ENCODE assay signal across 9 cellular contexts in the genomic region with DNA sequence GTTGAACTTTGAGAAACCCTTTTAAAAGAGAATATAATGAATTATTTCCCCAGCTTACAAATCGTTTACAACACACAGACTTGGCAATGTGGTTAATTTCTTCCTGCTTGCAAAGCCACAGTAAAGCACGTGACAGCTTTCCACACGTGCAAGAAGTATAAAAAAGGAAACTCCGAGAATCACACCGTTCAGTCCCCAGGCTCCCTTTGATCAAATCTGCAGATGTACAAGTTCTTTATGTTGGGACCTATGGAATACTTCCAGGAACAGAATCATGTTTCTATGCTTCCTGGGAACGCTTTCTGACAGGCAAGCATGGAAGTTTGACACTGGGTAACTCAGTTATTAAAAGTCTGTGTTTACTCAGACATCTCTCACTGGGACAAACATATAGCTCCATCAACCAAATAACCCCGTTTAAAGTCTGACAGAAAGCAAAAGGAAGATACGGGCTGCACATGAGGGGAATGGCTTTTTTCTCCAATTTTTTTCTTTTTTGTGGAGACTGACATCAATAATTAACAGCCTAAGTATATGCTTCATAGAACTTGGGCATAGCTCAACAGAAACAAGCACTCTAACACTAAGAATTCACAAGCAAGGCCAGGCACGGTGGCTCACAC.
A peak's percentile ranks its signal among the peaks of the same experiment; 100 is the strongest.
DNase-seq lines count a peak whose midpoint lies in the region; ATAC-seq and TF ChIP-seq lines count a peak whose summit lies in the region.
"Had no signal": no experiment of that assay in that cellular context is flagged by ENCODE, and none has a peak within 500 bp of the region (broad histone marks: within the 10 kb centered on the region; RNA-seq: fewer than 3 reads in every experiment).

No MANE protein-coding gene starts in this region.

- peak overlapping the region in 8 of 11 experiments; percentile 43 to 87 (median 74); a peak in 17 of 22 replicates for H3K27ac ChIP-seq in BLaER1 treated with 17β-estradiol and CSF1 and Interleukin-3, amounts not matched to agents 10 nM and 100 nM
- no peak overlapping the region for H3K27ac ChIP-seq in foreskin keratinocyte
- H3K27ac ChIP-seq: heart left ventricle had no signal

- no peak overlapping the region for H3K4me3 ChIP-seq in BLaER1 treated with 17β-estradiol and CSF1 and Interleukin-3, amounts not matched to agents 10 nM and 100 nM
- H3K4me3 ChIP-seq: heart left ventricle had no signal

- peak overlapping the region; percentile 24 for H3K4me3 Mint-ChIP-seq in activated naive CD8-positive, alpha-beta T cell treated with anti-CD3 and anti-CD28 coated beads, Interleukin-2, amount 50 U/mL, for 24 hours

- H3K36me3 ChIP-seq in BLaER1 treated with 17β-estradiol and CSF1 and Interleukin-3, amounts not matched to agents 10 nM and 100 nM = peaks cover 4 to 9% (median 8%) of the 10 kb centered on the region in 11 experiments; a peak in 16 of 22 replicates
- H3K36me3 ChIP-seq: heart left ventricle had no signal

- peak overlapping the region; percentile 69 to 91 (median 76) for H3K4me2 ChIP-seq in BLaER1 treated with 17β-estradiol and CSF1 and Interleukin-3, amounts not matched to agents 10 nM and 100 nM

- H3K27me3 ChIP-seq in BLaER1 treated with 17β-estradiol and CSF1 and Interleukin-3, amounts not matched to agents 10 nM and 100 nM = peaks cover 0 to 39% (median 0%) of the 10 kb centered on the region in 11 experiments; a peak in 8 of 22 replicates
- H3K27me3 ChIP-seq in foreskin keratinocyte = no peaks in the 10 kb centered on the region
- H3K27me3 ChIP-seq: heart left ventricle had no signal

- peak overlapping the region in 7 of 11 experiments; percentile 1 to 70 (median 62); a peak in 10 of 22 replicates for H3K9ac ChIP-seq in BLaER1 treated with 17β-estradiol and CSF1 and Interleukin-3, amounts not matched to agents 10 nM and 100 nM

- DNase-seq in Kasumi-1 (lab: John Stamatoyannopoulos, UW) = peak; percentile 75 to 83
- DNase-seq in activated naive CD8-positive, alpha-beta T cell treated with anti-CD3 and anti-CD28 coated beads, Interleukin-2, amount 50 U/mL, for 24 hours = no peak
- DNase-seq in ureter (ENCODE audit: low spot score) = no peak
- no peak for DNase-seq in NCI-H1105 (lab: John Stamatoyannopoulos, UW)
- no peak for DNase-seq in foreskin keratinocyte
- DNase-seq: heart left ventricle had no signal

- H3K4me1 Mint-ChIP-seq in activated naive CD8-positive, alpha-beta T cell treated with anti-CD3 and anti-CD28 coated beads, Interleukin-2, amount 50 U/mL, for 24 hours = peaks cover 40% of the 10 kb centered on the region

- no peak for TF ChIP-seq CTCF in foreskin keratinocyte (conservative IDR thresholded peaks at IDR 0.05)

- peak overlapping the region; percentile 82 for H3K27ac Mint-ChIP-seq in activated naive CD8-positive, alpha-beta T cell treated with anti-CD3 and anti-CD28 coated beads, Interleukin-2, amount 50 U/mL, for 24 hours

- H3K27me3 Mint-ChIP-seq in activated naive CD8-positive, alpha-beta T cell treated with anti-CD3 and anti-CD28 coated beads, Interleukin-2, amount 50 U/mL, for 24 hours = no peaks in the 10 kb centered on the region

- no peaks in the 10 kb centered on the region for H3K9me3 Mint-ChIP-seq in activated naive CD8-positive, alpha-beta T cell treated with anti-CD3 and anti-CD28 coated beads, Interleukin-2, amount 50 U/mL, for 24 hours

- H3K9me3 ChIP-seq in BLaER1 treated with 17β-estradiol and CSF1 and Interleukin-3, amounts not matched to agents 10 nM and 100 nM (replicated peaks in 1 of 11) = peaks cover 0 to 17% (median 8%) of the 10 kb centered on the region in 11 experiments; a peak in 17 of 22 replicates
- H3K9me3 ChIP-seq: heart left ventricle had no signal

- peak; percentile 65 for ATAC-seq in GM21381 (IDR thresholded peaks at IDR 0.05; ENCODE audit: unreplicated experiment)
- peak; percentile 37 for ATAC-seq in activated naive CD8-positive, alpha-beta T cell treated with anti-CD3 and anti-CD28 coated beads, Interleukin-2, amount 50 U/mL, for 24 hours
- no peak for ATAC-seq in GM21619 (IDR thresholded peaks at IDR 0.05; ENCODE audit: unreplicated experiment)
- no peak for ATAC-seq in foreskin keratinocyte

- peaks cover 51 to 76% (median 69%) of the 10 kb centered on the region in 10 experiments for H3K4me1 ChIP-seq in BLaER1 treated with 17β-estradiol and CSF1 and Interleukin-3, amounts not matched to agents 10 nM and 100 nM
- H3K4me1 ChIP-seq in foreskin keratinocyte = no peaks in the 10 kb centered on the region

- peaks cover 0 to 58% (median 38%) of the 10 kb centered on the region in 11 experiments; a peak in 18 of 22 replicates for H4K20me1 ChIP-seq in BLaER1 treated with 17β-estradiol and CSF1 and Interleukin-3, amounts not matched to agents 10 nM and 100 nM

- peaks cover 27% of the 10 kb centered on the region for H3K36me3 Mint-ChIP-seq in activated naive CD8-positive, alpha-beta T cell treated with anti-CD3 and anti-CD28 coated beads, Interleukin-2, amount 50 U/mL, for 24 hours (ENCODE audit: low read depth)

Comparison
In these comparisons a context has a peak if more than half of its experiments do, and no peak if none do; other contexts are left out.
1. ATAC-seq: peak in GM21381 (single experiment) and activated naive CD8-positive, alpha-beta T cell treated with anti-CD3 and anti-CD28 coated beads, Interleukin-2, amount 50 U/mL, for 24 hours (single experiment); none in GM21619 (single experiment) and foreskin keratinocyte (single experiment).
2. DNase-seq: peak in Kasumi-1 (2 of 2); none in activated naive CD8-positive, alpha-beta T cell treated with anti-CD3 and anti-CD28 coated beads, Interleukin-2, amount 50 U/mL, for 24 hours (single experiment), ureter (single experiment), NCI-H1105 (single experiment) and foreskin keratinocyte (0 of 2).